Comparison of ENCODE assay signal across 1 cellular context in the genomic region with DNA sequence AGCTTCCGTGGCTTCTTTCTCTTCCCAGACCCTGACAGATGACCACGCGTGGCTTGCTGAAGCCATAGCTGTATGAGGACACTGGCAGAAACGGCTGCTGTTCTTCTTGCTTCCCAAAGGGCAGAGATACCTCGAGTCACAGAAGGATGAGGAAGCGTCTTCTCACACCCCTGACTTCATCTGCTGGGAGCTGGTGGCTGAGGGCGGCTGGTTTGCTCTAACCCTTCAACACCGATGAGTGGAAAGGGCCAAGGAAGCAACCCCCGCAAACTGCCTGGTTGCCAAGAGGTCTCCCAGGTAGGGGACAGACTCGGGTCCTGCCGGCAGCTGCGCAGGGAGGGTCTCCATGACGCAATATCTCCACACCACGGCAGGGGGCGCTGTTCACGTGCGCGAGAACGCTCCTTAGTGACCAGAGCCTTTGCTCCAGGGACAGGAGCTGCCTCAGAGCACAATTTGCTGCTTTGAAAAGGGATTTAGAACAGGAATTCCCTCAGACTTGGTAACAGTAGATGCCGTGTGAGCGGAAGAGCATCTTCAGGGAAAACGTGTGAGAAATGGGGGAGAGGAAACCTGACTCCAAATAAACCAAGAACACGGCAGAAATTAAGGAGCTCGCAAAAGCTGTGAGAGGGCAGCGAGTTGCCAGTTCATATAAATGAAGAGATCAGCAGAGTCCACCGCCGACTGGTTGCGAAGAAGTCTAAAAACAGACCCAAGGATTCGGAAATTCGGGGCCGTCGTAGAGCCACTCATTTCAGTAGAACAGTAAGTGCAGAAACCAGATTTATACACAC.
TF ChIP-seq lines count a peak whose summit lies in the region.

No MANE protein-coding gene starts in this region.

TF ChIP-seq in HepG2, 621 proteins besides CTCF, POLR2A, EP300 and RAD21 (continued from another document and continues in another):
- TF ChIP-seq, protein P1, sequence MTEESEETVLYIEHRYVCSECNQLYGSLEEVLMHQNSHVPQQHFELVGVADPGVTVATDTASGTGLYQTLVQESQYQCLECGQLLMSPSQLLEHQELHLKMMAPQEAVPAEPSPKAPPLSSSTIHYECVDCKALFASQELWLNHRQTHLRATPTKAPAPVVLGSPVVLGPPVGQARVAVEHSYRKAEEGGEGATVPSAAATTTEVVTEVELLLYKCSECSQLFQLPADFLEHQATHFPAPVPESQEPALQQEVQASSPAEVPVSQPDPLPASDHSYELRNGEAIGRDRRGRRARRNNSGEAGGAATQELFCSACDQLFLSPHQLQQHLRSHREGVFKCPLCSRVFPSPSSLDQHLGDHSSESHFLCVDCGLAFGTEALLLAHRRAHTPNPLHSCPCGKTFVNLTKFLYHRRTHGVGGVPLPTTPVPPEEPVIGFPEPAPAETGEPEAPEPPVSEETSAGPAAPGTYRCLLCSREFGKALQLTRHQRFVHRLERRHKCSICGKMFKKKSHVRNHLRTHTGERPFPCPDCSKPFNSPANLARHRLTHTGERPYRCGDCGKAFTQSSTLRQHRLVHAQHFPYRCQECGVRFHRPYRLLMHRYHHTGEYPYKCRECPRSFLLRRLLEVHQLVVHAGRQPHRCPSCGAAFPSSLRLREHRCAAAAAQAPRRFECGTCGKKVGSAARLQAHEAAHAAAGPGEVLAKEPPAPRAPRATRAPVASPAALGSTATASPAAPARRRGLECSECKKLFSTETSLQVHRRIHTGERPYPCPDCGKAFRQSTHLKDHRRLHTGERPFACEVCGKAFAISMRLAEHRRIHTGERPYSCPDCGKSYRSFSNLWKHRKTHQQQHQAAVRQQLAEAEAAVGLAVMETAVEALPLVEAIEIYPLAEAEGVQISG (CRISPR knock-in tag; IDR thresholded peaks at IDR 0.05): 0 out of 2 replicates have a peak, but pooled peaks have one; percentile 29
- TF ChIP-seq, protein P2, sequence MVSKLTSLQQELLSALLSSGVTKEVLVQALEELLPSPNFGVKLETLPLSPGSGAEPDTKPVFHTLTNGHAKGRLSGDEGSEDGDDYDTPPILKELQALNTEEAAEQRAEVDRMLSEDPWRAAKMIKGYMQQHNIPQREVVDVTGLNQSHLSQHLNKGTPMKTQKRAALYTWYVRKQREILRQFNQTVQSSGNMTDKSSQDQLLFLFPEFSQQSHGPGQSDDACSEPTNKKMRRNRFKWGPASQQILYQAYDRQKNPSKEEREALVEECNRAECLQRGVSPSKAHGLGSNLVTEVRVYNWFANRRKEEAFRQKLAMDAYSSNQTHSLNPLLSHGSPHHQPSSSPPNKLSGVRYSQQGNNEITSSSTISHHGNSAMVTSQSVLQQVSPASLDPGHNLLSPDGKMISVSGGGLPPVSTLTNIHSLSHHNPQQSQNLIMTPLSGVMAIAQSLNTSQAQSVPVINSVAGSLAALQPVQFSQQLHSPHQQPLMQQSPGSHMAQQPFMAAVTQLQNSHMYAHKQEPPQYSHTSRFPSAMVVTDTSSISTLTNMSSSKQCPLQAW (CRISPR knock-in tag; IDR thresholded peaks at IDR 0.05): peak; percentile 59; the same call in 1 of the 2 replicates
- TF ChIP-seq CEBPG (CRISPR knock-in tag; IDR thresholded peaks at IDR 0.05): peak; percentile 99
- peak; percentile 76 for TF ChIP-seq GATAD2A (CRISPR knock-in tag; IDR thresholded peaks at IDR 0.05)
- TF ChIP-seq ZNF335 (CRISPR knock-in tag; IDR thresholded peaks at IDR 0.05): 0 out of 2 replicates have a peak, but pooled peaks have one; percentile 38
- TF ChIP-seq NFKBIZ (CRISPR knock-in tag; IDR thresholded peaks at IDR 0.05): 0 out of 2 replicates have a peak, but pooled peaks have one; percentile 30
- 0 out of 2 replicates have a peak, but pooled peaks have one; percentile 34 for TF ChIP-seq ZBTB7A (CRISPR knock-in tag; IDR thresholded peaks at IDR 0.05)
- no peak for TF ChIP-seq KLF9 (CRISPR knock-in tag; IDR thresholded peaks at IDR 0.05; ENCODE audit: low read depth)
- TF ChIP-seq, protein P3, sequence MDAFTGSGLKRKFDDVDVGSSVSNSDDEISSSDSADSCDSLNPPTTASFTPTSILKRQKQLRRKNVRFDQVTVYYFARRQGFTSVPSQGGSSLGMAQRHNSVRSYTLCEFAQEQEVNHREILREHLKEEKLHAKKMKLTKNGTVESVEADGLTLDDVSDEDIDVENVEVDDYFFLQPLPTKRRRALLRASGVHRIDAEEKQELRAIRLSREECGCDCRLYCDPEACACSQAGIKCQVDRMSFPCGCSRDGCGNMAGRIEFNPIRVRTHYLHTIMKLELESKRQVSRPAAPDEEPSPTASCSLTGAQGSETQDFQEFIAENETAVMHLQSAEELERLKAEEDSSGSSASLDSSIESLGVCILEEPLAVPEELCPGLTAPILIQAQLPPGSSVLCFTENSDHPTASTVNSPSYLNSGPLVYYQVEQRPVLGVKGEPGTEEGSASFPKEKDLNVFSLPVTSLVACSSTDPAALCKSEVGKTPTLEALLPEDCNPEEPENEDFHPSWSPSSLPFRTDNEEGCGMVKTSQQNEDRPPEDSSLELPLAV (CRISPR knock-in tag; conservative IDR thresholded peaks at IDR 0.05; ENCODE audit: low read depth): 0 out of 2 replicates have a peak, but pooled peaks have one; percentile 55
- no peak for TF ChIP-seq HNRNPK (IDR thresholded peaks at IDR 0.05; ENCODE audit: low read depth, low read length, poor library complexity, severe bottlenecking)
- TF ChIP-seq SIX4 (CRISPR knock-in tag; IDR thresholded peaks at IDR 0.05): no peak
- peak; percentile 72 for TF ChIP-seq RXRA (CRISPR knock-in tag; IDR thresholded peaks at IDR 0.05)
- no peak for TF ChIP-seq ZNF557 (CRISPR knock-in tag; IDR thresholded peaks at IDR 0.05)
- 0 out of 2 replicates have a peak, but pooled peaks have one; percentile 31 for TF ChIP-seq ZBTB38 (CRISPR knock-in tag; IDR thresholded peaks at IDR 0.05)
- TF ChIP-seq RXRB (CRISPR knock-in tag; IDR thresholded peaks at IDR 0.05; ENCODE audit: borderline replicate concordance): peak; percentile 65
- TF ChIP-seq, protein P4, sequence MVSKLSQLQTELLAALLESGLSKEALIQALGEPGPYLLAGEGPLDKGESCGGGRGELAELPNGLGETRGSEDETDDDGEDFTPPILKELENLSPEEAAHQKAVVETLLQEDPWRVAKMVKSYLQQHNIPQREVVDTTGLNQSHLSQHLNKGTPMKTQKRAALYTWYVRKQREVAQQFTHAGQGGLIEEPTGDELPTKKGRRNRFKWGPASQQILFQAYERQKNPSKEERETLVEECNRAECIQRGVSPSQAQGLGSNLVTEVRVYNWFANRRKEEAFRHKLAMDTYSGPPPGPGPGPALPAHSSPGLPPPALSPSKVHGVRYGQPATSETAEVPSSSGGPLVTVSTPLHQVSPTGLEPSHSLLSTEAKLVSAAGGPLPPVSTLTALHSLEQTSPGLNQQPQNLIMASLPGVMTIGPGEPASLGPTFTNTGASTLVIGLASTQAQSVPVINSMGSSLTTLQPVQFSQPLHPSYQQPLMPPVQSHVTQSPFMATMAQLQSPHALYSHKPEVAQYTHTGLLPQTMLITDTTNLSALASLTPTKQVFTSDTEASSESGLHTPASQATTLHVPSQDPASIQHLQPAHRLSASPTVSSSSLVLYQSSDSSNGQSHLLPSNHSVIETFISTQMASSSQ (IDR thresholded peaks at IDR 0.05; ENCODE audit: low read depth): no peak
- TF ChIP-seq, protein P4 (CRISPR knock-in tag; IDR thresholded peaks at IDR 0.05; ENCODE audit: borderline replicate concordance): no peak; the same call in 1 of the 2 replicates
- TF ChIP-seq, protein P5, sequence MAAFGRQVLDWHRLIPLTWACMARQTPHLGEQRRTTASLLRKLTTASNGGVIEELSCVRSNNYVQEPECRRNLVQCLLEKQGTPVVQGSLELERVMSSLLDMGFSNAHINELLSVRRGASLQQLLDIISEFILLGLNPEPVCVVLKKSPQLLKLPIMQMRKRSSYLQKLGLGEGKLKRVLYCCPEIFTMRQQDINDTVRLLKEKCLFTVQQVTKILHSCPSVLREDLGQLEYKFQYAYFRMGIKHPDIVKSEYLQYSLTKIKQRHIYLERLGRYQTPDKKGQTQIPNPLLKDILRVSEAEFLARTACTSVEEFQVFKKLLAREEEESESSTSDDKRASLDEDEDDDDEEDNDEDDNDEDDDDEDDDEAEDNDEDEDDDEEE (CRISPR knock-in tag; IDR thresholded peaks at IDR 0.05): peak; percentile 56; the same call in 1 of the 2 replicates
- TF ChIP-seq, protein P6, sequence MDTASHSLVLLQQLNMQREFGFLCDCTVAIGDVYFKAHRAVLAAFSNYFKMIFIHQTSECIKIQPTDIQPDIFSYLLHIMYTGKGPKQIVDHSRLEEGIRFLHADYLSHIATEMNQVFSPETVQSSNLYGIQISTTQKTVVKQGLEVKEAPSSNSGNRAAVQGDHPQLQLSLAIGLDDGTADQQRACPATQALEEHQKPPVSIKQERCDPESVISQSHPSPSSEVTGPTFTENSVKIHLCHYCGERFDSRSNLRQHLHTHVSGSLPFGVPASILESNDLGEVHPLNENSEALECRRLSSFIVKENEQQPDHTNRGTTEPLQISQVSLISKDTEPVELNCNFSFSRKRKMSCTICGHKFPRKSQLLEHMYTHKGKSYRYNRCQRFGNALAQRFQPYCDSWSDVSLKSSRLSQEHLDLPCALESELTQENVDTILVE (CRISPR knock-in tag; IDR thresholded peaks at IDR 0.05): 0 out of 2 replicates have a peak, but pooled peaks have one; percentile 35
- TF ChIP-seq ZNF841 (CRISPR knock-in tag; IDR thresholded peaks at IDR 0.05; ENCODE audit: borderline replicate concordance): 0 out of 2 replicates have a peak, but pooled peaks have one; percentile 37
- TF ChIP-seq ZZZ3 (CRISPR knock-in tag; IDR thresholded peaks at IDR 0.05; ENCODE audit: borderline replicate concordance): no peak
- 0 out of 2 replicates have a peak, but pooled peaks have one; percentile 40 for TF ChIP-seq ZSCAN22 (CRISPR knock-in tag; IDR thresholded peaks at IDR 0.05)
- TF ChIP-seq, protein P7, sequence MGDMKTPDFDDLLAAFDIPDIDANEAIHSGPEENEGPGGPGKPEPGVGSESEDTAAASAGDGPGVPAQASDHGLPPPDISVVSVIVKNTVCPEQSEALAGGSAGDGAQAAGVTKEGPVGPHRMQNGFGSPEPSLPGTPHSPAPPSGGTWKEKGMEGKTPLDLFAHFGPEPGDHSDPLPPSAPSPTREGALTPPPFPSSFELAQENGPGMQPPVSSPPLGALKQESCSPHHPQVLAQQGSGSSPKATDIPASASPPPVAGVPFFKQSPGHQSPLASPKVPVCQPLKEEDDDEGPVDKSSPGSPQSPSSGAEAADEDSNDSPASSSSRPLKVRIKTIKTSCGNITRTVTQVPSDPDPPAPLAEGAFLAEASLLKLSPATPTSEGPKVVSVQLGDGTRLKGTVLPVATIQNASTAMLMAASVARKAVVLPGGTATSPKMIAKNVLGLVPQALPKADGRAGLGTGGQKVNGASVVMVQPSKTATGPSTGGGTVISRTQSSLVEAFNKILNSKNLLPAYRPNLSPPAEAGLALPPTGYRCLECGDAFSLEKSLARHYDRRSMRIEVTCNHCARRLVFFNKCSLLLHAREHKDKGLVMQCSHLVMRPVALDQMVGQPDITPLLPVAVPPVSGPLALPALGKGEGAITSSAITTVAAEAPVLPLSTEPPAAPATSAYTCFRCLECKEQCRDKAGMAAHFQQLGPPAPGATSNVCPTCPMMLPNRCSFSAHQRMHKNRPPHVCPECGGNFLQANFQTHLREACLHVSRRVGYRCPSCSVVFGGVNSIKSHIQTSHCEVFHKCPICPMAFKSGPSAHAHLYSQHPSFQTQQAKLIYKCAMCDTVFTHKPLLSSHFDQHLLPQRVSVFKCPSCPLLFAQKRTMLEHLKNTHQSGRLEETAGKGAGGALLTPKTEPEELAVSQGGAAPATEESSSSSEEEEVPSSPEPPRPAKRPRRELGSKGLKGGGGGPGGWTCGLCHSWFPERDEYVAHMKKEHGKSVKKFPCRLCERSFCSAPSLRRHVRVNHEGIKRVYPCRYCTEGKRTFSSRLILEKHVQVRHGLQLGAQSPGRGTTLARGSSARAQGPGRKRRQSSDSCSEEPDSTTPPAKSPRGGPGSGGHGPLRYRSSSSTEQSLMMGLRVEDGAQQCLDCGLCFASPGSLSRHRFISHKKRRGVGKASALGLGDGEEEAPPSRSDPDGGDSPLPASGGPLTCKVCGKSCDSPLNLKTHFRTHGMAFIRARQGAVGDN (CRISPR knock-in tag; IDR thresholded peaks at IDR 0.05): peak; percentile 58
- no peak for TF ChIP-seq ZNF329 (CRISPR knock-in tag; IDR thresholded peaks at IDR 0.05; ENCODE audit: low read depth)
- TF ChIP-seq YY1 (IDR thresholded peaks at IDR 0.05; ENCODE audit: insufficient read depth, insufficient replicate concordance, low read depth, low read length): peak; percentile 61
- TF ChIP-seq MTF2 (CRISPR knock-in tag; IDR thresholded peaks at IDR 0.05; ENCODE audit: borderline replicate concordance): peak; percentile 73; the same call in 1 of the 2 replicates
- peak; percentile 58 for TF ChIP-seq JARID2 (CRISPR knock-in tag; IDR thresholded peaks at IDR 0.05; ENCODE audit: insufficient replicate concordance)
- peak; percentile 42; the same call in 1 of the 2 replicates for TF ChIP-seq ZFX (CRISPR knock-in tag; IDR thresholded peaks at IDR 0.05; ENCODE audit: low read depth)
- TF ChIP-seq, protein P8, sequence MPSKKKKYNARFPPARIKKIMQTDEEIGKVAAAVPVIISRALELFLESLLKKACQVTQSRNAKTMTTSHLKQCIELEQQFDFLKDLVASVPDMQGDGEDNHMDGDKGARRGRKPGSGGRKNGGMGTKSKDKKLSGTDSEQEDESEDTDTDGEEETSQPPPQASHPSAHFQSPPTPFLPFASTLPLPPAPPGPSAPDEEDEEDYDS (CRISPR knock-in tag; IDR thresholded peaks at IDR 0.05): peak; percentile 47; the same call in 1 of the 2 replicates
- no peak for TF ChIP-seq ZMYM2 (CRISPR knock-in tag; IDR thresholded peaks at IDR 0.05)
- TF ChIP-seq, protein P9, sequence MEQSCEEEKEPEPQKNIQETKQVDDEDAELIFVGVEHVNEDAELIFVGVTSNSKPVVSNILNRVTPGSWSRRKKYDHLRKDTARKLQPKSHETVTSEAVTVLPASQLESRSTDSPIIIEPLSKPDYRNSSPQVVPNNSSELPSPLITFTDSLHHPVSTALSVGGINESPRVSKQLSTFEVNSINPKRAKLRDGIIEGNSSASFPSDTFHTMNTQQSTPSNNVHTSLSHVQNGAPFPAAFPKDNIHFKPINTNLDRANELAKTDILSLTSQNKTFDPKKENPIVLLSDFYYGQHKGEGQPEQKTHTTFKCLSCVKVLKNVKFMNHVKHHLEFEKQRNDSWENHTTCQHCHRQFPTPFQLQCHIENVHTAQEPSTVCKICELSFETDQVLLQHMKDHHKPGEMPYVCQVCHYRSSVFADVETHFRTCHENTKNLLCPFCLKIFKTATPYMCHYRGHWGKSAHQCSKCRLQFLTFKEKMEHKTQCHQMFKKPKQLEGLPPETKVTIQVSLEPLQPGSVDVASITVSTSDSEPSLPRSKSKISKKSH (CRISPR knock-in tag; IDR thresholded peaks at IDR 0.05; ENCODE audit: borderline replicate concordance): peak; percentile 67; the same call in 1 of the 2 replicates
- TF ChIP-seq ELF3 (CRISPR knock-in tag; IDR thresholded peaks at IDR 0.05): peak; percentile 52; the same call in 1 of the 2 replicates
- TF ChIP-seq GATAD1 (CRISPR knock-in tag; IDR thresholded peaks at IDR 0.05): peak; percentile 57; the same call in 1 of the 2 replicates
- TF ChIP-seq FIP1L1 (IDR thresholded peaks at IDR 0.05; ENCODE audit: borderline replicate concordance, insufficient read depth, low read depth, low read length): no peak
